In genomic region chr5:67043789-67044511, GRCh38 we compare ENCODE assay signal across 20 cellular contexts.
"Had no signal": no experiment of that assay in that cellular context is flagged by ENCODE, and none has a peak within 500 bp of the region (broad histone marks: within the 10 kb centered on the region; RNA-seq: fewer than 3 reads in every experiment).

No MANE protein-coding gene starts in this region.

- H2AFZ ChIP-seq: neural progenitor cell had no signal

- DNase-seq: central memory CD4-positive, alpha-beta T cell; cortex of kidney; dorsolateral prefrontal cortex; effector CD8-positive, alpha-beta T cell; kidney; left cardiac atrium; lower lobe of right lung; nucleus accumbens; ovary; stimulated activated CD4-positive, alpha-beta T cell treated with anti-CD3 and anti-CD28 coated beads, Interleukin-2, amount 100 ng/mL, for 24 hours; stimulated activated CD4-positive, alpha-beta T cell treated with anti-CD3 and anti-CD28 coated beads, Interleukin-4, amount 100 ng/mL, for 4 hours; stimulated activated naive B cell treated with anti-CD40 and anti-IgM and Interleukin-4, amounts not matched to agents 10 μg/mL and 1 μg/mL and 100 μg/mL, for 72 hours; stomach; substantia nigra; transverse colon had no signal

- H3K27me3 ChIP-seq: dorsolateral prefrontal cortex, neural progenitor cell, ovary, stomach, transverse colon had no signal

- H3K9ac ChIP-seq: neural progenitor cell had no signal

- ATAC-seq: left cardiac atrium; lower lobe of right lung; natural killer cell treated with Interleukin-12 subunit alpha and Interleukin-12 subunit beta and Interleukin-15 and Interleukin-18, amount 100 ng/mL, for 72 hours; sciatic nerve; stimulated activated naive B cell treated with anti-CD40 and anti-IgM and Interleukin-4, amounts not matched to agents 10 μg/mL and 1 μg/mL and 100 μg/mL, for 72 hours had no signal

- H3K4me3 ChIP-seq: dorsolateral prefrontal cortex, lower lobe of right lung, neural progenitor cell, ovary, stomach, thoracic aorta, transverse colon had no signal

- FAIRE-seq: frontal cortex had no signal

- H3K4me2 ChIP-seq: neural progenitor cell had no signal

- H3K9me3 ChIP-seq: lower lobe of right lung, ovary, stomach, thoracic aorta, transverse colon had no signal

- H3K36me3 ChIP-seq: lower lobe of right lung, neural progenitor cell, ovary, stomach, thoracic aorta, transverse colon had no signal

- H3K27ac ChIP-seq: dorsolateral prefrontal cortex, lower lobe of right lung, neural progenitor cell, ovary, stomach, thoracic aorta, transverse colon had no signal
